In genomic region chr22:42734406-42734805, GRCh38 we compare ENCODE assay signal across 2 cellular contexts.
TF ChIP-seq lines count a peak whose summit lies in the region.

No MANE protein-coding gene starts in this region.

TF ChIP-seq in HEK293, 187 proteins besides CTCF, POLR2A, EP300 and RAD21:
- TF ChIP-seq ZNF175 (tag by site-specific recombination; IDR thresholded peaks at IDR 0.05) (no peak), ZNF777 (tag by site-specific recombination; IDR thresholded peaks at IDR 0.05; ENCODE audit: borderline replicate concordance) (no peak), ZNF221 (tag by site-specific recombination; IDR thresholded peaks at IDR 0.05; ENCODE audit: borderline replicate concordance) (no peak), ZNF571 (tag by site-specific recombination; IDR thresholded peaks at IDR 0.05) (no peak), ZNF2 (tag by site-specific recombination; IDR thresholded peaks at IDR 0.05) (no peak), ZNF580 (tag by site-specific recombination; IDR thresholded peaks at IDR 0.05) (no peak), SALL2 (tag by site-specific recombination; IDR thresholded peaks at IDR 0.05; ENCODE audit: borderline replicate concordance) (no peak), EGR2 (tag by site-specific recombination; IDR thresholded peaks at IDR 0.05; ENCODE audit: low read depth) (peak; percentile 57), ZNF645 (tag by site-specific recombination; IDR thresholded peaks at IDR 0.05) (no peak), ZFHX2 (tag by site-specific recombination; conservative IDR thresholded peaks at IDR 0.05) (peak; percentile 68), ZNF658 (tag by site-specific recombination; IDR thresholded peaks at IDR 0.05) (no peak), ZNF514 (tag by site-specific recombination; IDR thresholded peaks at IDR 0.05) (no peak), BCL11A (tag by site-specific recombination; IDR thresholded peaks at IDR 0.05; ENCODE audit: low read depth) (no peak), ZNF280C (tag by site-specific recombination; IDR thresholded peaks at IDR 0.05) (no peak), ZFP69B (tag by site-specific recombination; IDR thresholded peaks at IDR 0.05) (no peak), ZNF155 (tag by site-specific recombination; IDR thresholded peaks at IDR 0.05) (no peak)

TF ChIP-seq in K562, 482 proteins besides CTCF, POLR2A, EP300 and RAD21:
- TF ChIP-seq EGR1 (conservative IDR thresholded peaks at IDR 0.05) (peak; percentile 45; the same call in 1 of the 2 replicates), VEZF1 (CRISPR knock-in tag; IDR thresholded peaks at IDR 0.05) (no peak), ZEB2 (IDR thresholded peaks at IDR 0.05) (no peak), ZBED1 (IDR thresholded peaks at IDR 0.05) (no peak), NEUROD1 (IDR thresholded peaks at IDR 0.05; ENCODE audit: borderline replicate concordance, low read depth, low read length, partially characterized antibody) (no peak)
